ENCODE assay signal across 1 cellular context in the genomic region with DNA sequence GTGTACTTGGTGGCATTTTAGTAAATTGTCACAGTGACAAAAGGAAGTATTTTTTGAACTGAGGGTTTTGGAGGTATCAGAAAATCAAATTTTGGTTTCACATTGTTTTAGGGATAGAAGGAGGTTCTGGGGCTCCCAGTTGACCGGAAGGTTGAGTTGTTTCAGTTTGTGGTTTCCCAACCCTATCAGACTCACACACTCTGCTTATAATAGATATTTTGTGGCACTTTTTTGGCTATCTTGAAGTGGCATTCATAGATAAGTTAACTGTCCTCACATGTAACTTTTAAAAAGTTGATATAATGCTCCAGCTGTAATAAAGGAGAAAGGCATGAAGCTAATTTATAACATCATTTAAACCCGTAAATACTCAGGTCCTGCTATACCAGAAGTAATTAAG.
A peak's percentile ranks its signal among the peaks of the same experiment; 100 is the strongest.
TF ChIP-seq lines count a peak whose summit lies in the region.

No MANE protein-coding gene starts in this region.

TF ChIP-seq in K562, 482 proteins besides CTCF, POLR2A, EP300 and RAD21 (continued from another document):
- TF ChIP-seq, protein P1, sequence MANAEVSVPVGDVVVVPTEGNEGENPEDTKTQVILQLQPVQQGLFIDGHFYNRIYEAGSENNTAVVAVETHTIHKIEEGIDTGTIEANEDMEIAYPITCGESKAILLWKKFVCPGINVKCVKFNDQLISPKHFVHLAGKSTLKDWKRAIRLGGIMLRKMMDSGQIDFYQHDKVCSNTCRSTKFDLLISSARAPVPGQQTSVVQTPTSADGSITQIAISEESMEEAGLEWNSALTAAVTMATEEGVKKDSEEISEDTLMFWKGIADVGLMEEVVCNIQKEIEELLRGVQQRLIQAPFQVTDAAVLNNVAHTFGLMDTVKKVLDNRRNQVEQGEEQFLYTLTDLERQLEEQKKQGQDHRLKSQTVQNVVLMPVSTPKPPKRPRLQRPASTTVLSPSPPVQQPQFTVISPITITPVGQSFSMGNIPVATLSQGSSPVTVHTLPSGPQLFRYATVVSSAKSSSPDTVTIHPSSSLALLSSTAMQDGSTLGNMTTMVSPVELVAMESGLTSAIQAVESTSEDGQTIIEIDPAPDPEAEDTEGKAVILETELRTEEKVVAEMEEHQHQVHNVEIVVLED (CRISPR knock-in tag; IDR thresholded peaks at IDR 0.05): no peak
- TF ChIP-seq LEF1 (IDR thresholded peaks at IDR 0.05) (peak; percentile 83), CXXC5 (CRISPR knock-in tag; IDR thresholded peaks at IDR 0.05) (no peak), BHLHE40 (IDR thresholded peaks at IDR 0.05; ENCODE audit: low read length) (peak; percentile 90), SMARCE1 (IDR thresholded peaks at IDR 0.05) (peak; percentile 82), NEUROD1 (IDR thresholded peaks at IDR 0.05; ENCODE audit: borderline replicate concordance, low read depth, low read length, partially characterized antibody) (peak; percentile 44)
